ENCODE assay signal across 8 cellular contexts in genomic region chr18:9135912-9136314, GRCh38. TPM values are rescaled to one million over a fixed set of nuclear protein-coding genes. Genes with fewer than 3 reads are reported as not detected.
DNase-seq lines count a peak whose midpoint lies in the region; ATAC-seq and TF ChIP-seq lines count a peak whose summit lies in the region.

No MANE protein-coding gene starts in this region.

- peaks cover 69% of the 10 kb centered on the region for H3K79me2 ChIP-seq in OCI-LY7 (ENCODE audit: insufficient read depth, low read depth, low read length)

- peaks cover 49% of the 10 kb centered on the region for H3K36me3 ChIP-seq in OCI-LY7 (ENCODE audit: insufficient read depth, low read length)
- H3K36me3 ChIP-seq in colonic mucosa: no peaks in the 10 kb centered on the region
- peaks cover 32% of the 10 kb centered on the region for H3K36me3 ChIP-seq in lower lobe of right lung
- H3K36me3 ChIP-seq in upper lobe of left lung: peaks cover 0 to 19% (median 3%) of the 10 kb centered on the region in 4 donors

- H3K4me3 ChIP-seq in HL-60 (replicated peaks; ENCODE audit: insufficient read depth, low read length): peak overlapping the region; percentile 86
- peak overlapping the region; percentile 84 for H3K4me3 ChIP-seq in OCI-LY7 (ENCODE audit: low read depth, low read length, poor library complexity, severe bottlenecking)
- peak overlapping the region; percentile 65 for H3K4me3 ChIP-seq in colonic mucosa
- peak overlapping the region; percentile 83 for H3K4me3 ChIP-seq in lower lobe of right lung
- H3K4me3 ChIP-seq in upper lobe of left lung: peak overlapping the region; percentile 54 to 83 (median 82)

- TF ChIP-seq CTCF in HL-60 (IDR thresholded peaks at IDR 0.05; ENCODE audit: insufficient read depth, low read length): no peak
- TF ChIP-seq CTCF in OCI-LY7 (conservative IDR thresholded peaks at IDR 0.05; ENCODE audit: low read length): no peak; the same call in 1 of the 2 replicates
- TF ChIP-seq CTCF in colonic mucosa (IDR thresholded peaks at IDR 0.05): no peak
- no peak for TF ChIP-seq CTCF in lower lobe of right lung (IDR thresholded peaks at IDR 0.05)
- TF ChIP-seq CTCF in upper lobe of left lung (IDR thresholded peaks at IDR 0.05): no peak

- H4K20me1 ChIP-seq in OCI-LY7 (ENCODE audit: insufficient read depth, low read length): peaks cover 18% of the 10 kb centered on the region

- no peak for TF ChIP-seq POLR2A in upper lobe of left lung (IDR thresholded peaks at IDR 0.05)

- intact Hi-C loops in OCI-LY7 (cut with micrococcal nuclease; ENCODE audit: unreplicated experiment): loop anchor here (1.0 to 10.0 kb wide), 4 partner anchors 34 to 429 kb away; partner anchors contain the start of genes MTCL1, NDUFV2, RALBP1 and TWSG1
- intact Hi-C loops in colonic mucosa (cut with DNase I): loop anchor here (5.0 kb wide), 1 partner anchor 34 kb away; the partner anchor contains the start of gene NDUFV2
- intact Hi-C loops in lower lobe of right lung (cut with DNase I): no loop called here

- no peak for TF ChIP-seq EP300 in upper lobe of left lung (IDR thresholded peaks at IDR 0.05)

- H3K27ac ChIP-seq in HL-60 (replicated peaks) (peak overlapping the region; percentile 90), OCI-LY7 (ENCODE audit: low read depth, low read length, poor library complexity, severe bottlenecking) (peak overlapping the region; percentile 94), colonic mucosa (peak overlapping the region; percentile 98), lower lobe of right lung (peak overlapping the region; percentile 98), upper lobe of left lung (peak overlapping the region; percentile 98 to 100 (median 99))

- H3K4me1 ChIP-seq in OCI-LY7 (ENCODE audit: insufficient read depth, low read length, poor library complexity, severe bottlenecking): peaks cover 38% of the 10 kb centered on the region
- H3K4me1 ChIP-seq in colonic mucosa: peaks cover 5% of the 10 kb centered on the region
- H3K4me1 ChIP-seq in lower lobe of right lung: peaks cover 53% of the 10 kb centered on the region
- peaks cover 26 to 42% (median 37%) of the 10 kb centered on the region in 4 donors for H3K4me1 ChIP-seq in upper lobe of left lung

- TSS peak; percentile 55 for BruUV-seq in OCI-LY7 (replicated peaks; lab: Mats Ljungman, UMichigan)

- WGBS in upper lobe of left lung, 2 donors: 2% methylated on average over 10 to 33 of the region's 33 CpGs

- peak; percentile 17 for ATAC-seq in GM21390 (IDR thresholded peaks at IDR 0.05; ENCODE audit: unreplicated experiment)
- peak; percentile 47 to 59 for ATAC-seq in lower lobe of right lung
- ATAC-seq in upper lobe of left lung (ENCODE audit: low FRiP score in 2 of 2): peak; percentile 30 to 73

- peak overlapping the region; percentile 75 for H2AFZ ChIP-seq in OCI-LY7 (ENCODE audit: low read length)

- POLR2A ChIA-PET in OCI-LY7 (lab: Charles Lee): interaction anchor here (1.1 to 3.3 kb wide), 7 partner anchors 9 to 53 kb away, joined by 3 to 20 read pairs (median 4); partner anchors contain the start of gene NDUFV2

- no peaks in the 10 kb centered on the region for H3K9me2 ChIP-seq in OCI-LY7 (ENCODE audit: insufficient read depth, low read length)

- DNase-seq in EL (peak; percentile 40), HL-60 (ENCODE audit: low read depth in 1 of 2, low spot score in 1 of 2) (peak; percentile 45 to 60), OCI-LY7 (ENCODE audit: low spot score) (peak; percentile 77), colonic mucosa (peak; percentile 71), lower lobe of right lung (no peak), upper lobe of left lung (peak in 1 of 2 donors; percentile 93), UCSD-AML1 (lab: John Stamatoyannopoulos, UW; ENCODE audit: unreplicated experiment) (no peak)

- H3K4me2 ChIP-seq in OCI-LY7 (ENCODE audit: low read length): peak overlapping the region; percentile 96

- H3K9ac ChIP-seq in colonic mucosa (ENCODE audit: low read depth in 2 of 2, low read length in 2 of 2): peak overlapping the region; percentile 58 to 80

- CTCF ChIA-PET in OCI-LY7 (lab: Charles Lee; ENCODE audit: unreplicated experiment): no interaction called here

- no peaks in the 10 kb centered on the region for H3K27me3 ChIP-seq in HL-60 (ENCODE audit: insufficient read depth, poor library complexity, severe bottlenecking)
- H3K27me3 ChIP-seq in colonic mucosa: no peaks in the 10 kb centered on the region
- no peaks in the 10 kb centered on the region for H3K27me3 ChIP-seq in lower lobe of right lung (ENCODE audit: low read depth)
- no peaks in the 10 kb centered on the region for H3K27me3 ChIP-seq in upper lobe of left lung

- no peaks in the 10 kb centered on the region for H3K9me3 ChIP-seq in OCI-LY7 (ENCODE audit: low read length)
- H3K9me3 ChIP-seq in colonic mucosa: no peaks in the 10 kb centered on the region
- no peaks in the 10 kb centered on the region for H3K9me3 ChIP-seq in lower lobe of right lung
- no peaks in the 10 kb centered on the region for H3K9me3 ChIP-seq in upper lobe of left lung

RNA-seq across cellular contexts. Expression of gene ANKRD12, which starts 0.7 kb away (rescaled TPM):
- total RNA-seq in OCI-LY7 (2014; rRNA removed; shearing (Covaris generic)): 65.9 and 74.5 TPM in 2 replicates
- total RNA-seq in OCI-LY7 (2022): 66.5 and 67.0 TPM in 2 replicates
- total RNA-seq in colonic mucosa: 10 to 100 TPM; 27.9 to 55.7 TPM
- total RNA-seq in lower lobe of right lung: 77.7 TPM
- 10 to 100 TPM; 32.8 to 80.7 (median 65.6) TPM for total RNA-seq in upper lobe of left lung

RNA-seq across cellular contexts. Expression of gene NDUFV2, which starts 33.4 kb away (rescaled TPM):
- total RNA-seq in OCI-LY7 (2014; rRNA removed; shearing (Covaris generic)): 145 and 185 TPM in 2 replicates
- total RNA-seq in OCI-LY7 (2022) (201 and 213 TPM in 2 replicates), colonic mucosa (100 to 1,000 TPM; 175 to 203 TPM), lower lobe of right lung (108 TPM), upper lobe of left lung (100 to 1,000 TPM in 4 of 6 donors, 10 to 100 TPM in 2; 45.3 to 154 (median 113) TPM)

Comparison
In these comparisons a context has a peak if more than half of its experiments do, and no peak if none do; other contexts are left out.
1. DNase-seq: peak in EL (single experiment), HL-60 (2 of 2), OCI-LY7 (single experiment) and colonic mucosa (single experiment); none in lower lobe of right lung (single experiment) and UCSD-AML1 (single experiment).
2. Peak in every context shown above with its lines, with median percentiles within 50 percentile points of each other: ATAC-seq, H3K27ac ChIP-seq and H3K4me3 ChIP-seq.